22 cellular contexts compared by ENCODE assay signal in genomic region chr19:41682437-41682836, GRCh38. TPM values are rescaled to one million over a fixed set of nuclear protein-coding genes. Genes with fewer than 3 reads are reported as not detected.
A peak's percentile ranks its signal among the peaks of the same experiment; 100 is the strongest.
DNase-seq lines count a peak whose midpoint lies in the region; ATAC-seq and TF ChIP-seq lines count a peak whose summit lies in the region.
"Had no signal": no experiment of that assay in that cellular context is flagged by ENCODE, and none has a peak within 500 bp of the region (broad histone marks: within the 10 kb centered on the region; RNA-seq: fewer than 3 reads in every experiment).

No MANE protein-coding gene starts in this region.

- peak overlapping the region; percentile 49 for H3K14ac ChIP-seq in neuronal stem cell (ENCODE audit: low read length)

- TF ChIP-seq CTCF in smooth muscle cell (IDR thresholded peaks at IDR 0.05; ENCODE audit: borderline replicate concordance, insufficient read depth, poor library complexity, severe bottlenecking) (no peak), thyroid gland (IDR thresholded peaks at IDR 0.05) (no peak)

- no peaks in the 10 kb centered on the region for H3F3A ChIP-seq in smooth muscle cell (ENCODE audit: low read depth)

- no peak overlapping the region for H3K23ac ChIP-seq in neuronal stem cell (ENCODE audit: low read depth, low read length, poor library complexity)

- TF ChIP-seq POLR2A in thyroid gland (IDR thresholded peaks at IDR 0.05), result no peak

- H2BK5ac ChIP-seq in neuronal stem cell (ENCODE audit: low read length), result peak overlapping the region; percentile 44

- no peak overlapping the region for H3K4me3 ChIP-seq in neuronal stem cell (ENCODE audit: low read length in 2 of 2)
- H3K4me3 ChIP-seq in smooth muscle cell, result no peak overlapping the region
- no peak overlapping the region for H3K4me3 ChIP-seq in thyroid gland (replicated peaks in 1 of 3)
- H3K4me3 ChIP-seq: A549, GM23338 had no signal

- peak overlapping the region; percentile 31 for H2BK12ac ChIP-seq in neuronal stem cell (ENCODE audit: low read length)

- no peaks in the 10 kb centered on the region for H3K79me2 ChIP-seq in smooth muscle cell (ENCODE audit: low read depth)

- no CpG with 5 or more reads among the region's 6 CpGs for WGBS in neuronal stem cell (ENCODE audit: extremely low coverage in 2 of 2, insufficient read length in 2 of 2, insufficient replicate concordance in 1 of 2), 2 donors
- WGBS in smooth muscle cell (ENCODE audit: low lambda C conversion rate), result 48% methylated on average over 6 of the region's 6 CpGs
- WGBS in thyroid gland, 2 donors, result 52 to 59% methylated on average over 6 of the region's 6 CpGs

- H3K4ac ChIP-seq in neuronal stem cell (ENCODE audit: low read length), result no peak overlapping the region

- H3K4me1 ChIP-seq in neuronal stem cell (ENCODE audit: control insufficient read depth in 2 of 2, insufficient read depth in 1 of 2, low read depth in 1 of 2, low read length in 2 of 2) (no peaks in the 10 kb centered on the region), smooth muscle cell (ENCODE audit: low read depth) (no peaks in the 10 kb centered on the region), thyroid gland (no peaks in the 10 kb centered on the region)
- H3K4me1 ChIP-seq: A549, Caco-2 had no signal

- H4K91ac ChIP-seq in neuronal stem cell (ENCODE audit: low read depth, low read length, poor library complexity), result no peak overlapping the region

- peaks cover 0 to 43% (median 0%) of the 10 kb centered on the region in 3 experiments for H3K27me3 ChIP-seq in neuronal stem cell (ENCODE audit: control insufficient read depth in 3 of 3, insufficient read depth in 3 of 3, low read depth in 1 of 3, low read length in 3 of 3)
- H3K27me3 ChIP-seq in smooth muscle cell (ENCODE audit: low read depth), result no peaks in the 10 kb centered on the region
- H3K27me3 ChIP-seq in thyroid gland, result no peaks in the 10 kb centered on the region

- H3K4me2 ChIP-seq in neuronal stem cell (ENCODE audit: insufficient read depth, low read length, poor library complexity, severe bottlenecking), result no peak overlapping the region
- no peak overlapping the region for H3K4me2 ChIP-seq in smooth muscle cell
- H3K4me2 ChIP-seq: A549, GM23338 had no signal

- H3K9ac ChIP-seq in neuronal stem cell (ENCODE audit: low read depth, low read length, poor library complexity) (no peak overlapping the region), smooth muscle cell (ENCODE audit: low read depth) (no peak overlapping the region)

- H3K36me3 ChIP-seq in neuronal stem cell (replicated peaks in 1 of 2; ENCODE audit: control insufficient read depth in 2 of 2, insufficient read depth in 2 of 2, low read length in 2 of 2), result no peaks in the 10 kb centered on the region
- H3K36me3 ChIP-seq in smooth muscle cell (ENCODE audit: low read depth), result no peaks in the 10 kb centered on the region
- no peaks in the 10 kb centered on the region for H3K36me3 ChIP-seq in thyroid gland

- H2BK15ac ChIP-seq in neuronal stem cell (ENCODE audit: low read length), result no peak overlapping the region

- no peak overlapping the region for H2AK5ac ChIP-seq in neuronal stem cell (ENCODE audit: low read depth, low read length)

- no peaks in the 10 kb centered on the region for H3K79me1 ChIP-seq in neuronal stem cell (ENCODE audit: low read depth, low read length)

- no peak overlapping the region for H2BK120ac ChIP-seq in neuronal stem cell (ENCODE audit: low read depth, low read length)

- H2AFZ ChIP-seq in neuronal stem cell (ENCODE audit: low read length), result no peak overlapping the region
- no peak overlapping the region for H2AFZ ChIP-seq in smooth muscle cell (ENCODE audit: low read depth)
- H2AFZ ChIP-seq: GM23338 had no signal

- no peak for ATAC-seq in HG03196 (IDR thresholded peaks at IDR 0.05; ENCODE audit: unreplicated experiment)
- no peak for ATAC-seq in HG02588 (IDR thresholded peaks at IDR 0.05; ENCODE audit: unreplicated experiment)
- ATAC-seq: GM23338, HCT116 had no signal

- H3K9me3 ChIP-seq in neuronal stem cell (replicated peaks in 1 of 2; ENCODE audit: control insufficient read depth in 2 of 2, insufficient read depth in 1 of 2, low read depth in 1 of 2, low read length in 2 of 2) (peaks cover 0 to 29% of the 10 kb centered on the region in 2 donors), smooth muscle cell (replicated peaks; ENCODE audit: low read depth) (peaks cover 20% of the 10 kb centered on the region), thyroid gland (no peaks in the 10 kb centered on the region)
- H3K9me3 ChIP-seq: Caco-2 had no signal

- H4K20me1 ChIP-seq in smooth muscle cell (ENCODE audit: low read depth), result no peaks in the 10 kb centered on the region

- DNase-seq in activated CD8-positive, alpha-beta memory T cell treated with anti-CD3 and anti-CD28 coated beads, Interleukin-2, amount 50 U/mL, for 48 hours, result peak; percentile 33
- DNase-seq in activated CD8-positive, alpha-beta memory T cell treated with anti-CD3 and anti-CD28 coated beads for 24 hours, result no peak
- DNase-seq in islet precursor cell (peak; percentile 42), neuronal stem cell (ENCODE audit: low spot score) (no peak), smooth muscle cell (lab: John Stamatoyannopoulos, UW; ENCODE audit: unreplicated experiment) (no peak), thyroid gland (no peak)
- DNase-seq: AML-193; Caco-2; CD4-positive, alpha-beta T cell; DMS153; DMS79; GDM1 had no signal

- H4K8ac ChIP-seq in neuronal stem cell (ENCODE audit: low read depth, low read length), result no peak overlapping the region

- intact Hi-C loops in thyroid gland (cut with DNase I), result no loop called here

- H3K27ac ChIP-seq in neuronal stem cell (replicated peaks; ENCODE audit: low read length) (no peak overlapping the region), smooth muscle cell (ENCODE audit: low read depth) (no peak overlapping the region), thyroid gland (no peak overlapping the region)
- H3K27ac ChIP-seq: 22Rv1, A549, C4-2B had no signal

- H3K18ac ChIP-seq in neuronal stem cell (ENCODE audit: low read length), result no peak overlapping the region

RNA-seq across cellular contexts. Expression of gene CEACAM7, which starts 5.6 kb away (rescaled TPM):
- not detected for polyA plus RNA-seq in neuronal stem cell (2013, experiment 1 of 2)
- polyA plus RNA-seq in neuronal stem cell (2013, experiment 2 of 2), result 0.03 TPM
- total RNA-seq in smooth muscle cell (not detected in 2 replicates), thyroid gland (not detected)
- not detected in 2 replicates for polyA plus RNA-seq in smooth muscle cell
- total RNA-seq: Caco-2; CD4-positive, alpha-beta T cell; Daoy; HT1080 had no signal
- polyA plus RNA-seq: BJ, GM23338 had no signal

RNA-seq across cellular contexts. Expression of gene CEACAM5, which starts 26.0 kb away (rescaled TPM):
- polyA plus RNA-seq in neuronal stem cell (2013, experiment 1 of 2), result not detected
- not detected for polyA plus RNA-seq in neuronal stem cell (2013, experiment 2 of 2)
- total RNA-seq in smooth muscle cell, result not detected in 2 replicates
- polyA plus RNA-seq in smooth muscle cell, result not detected in 2 replicates
- total RNA-seq in thyroid gland, result 1 to 10 TPM in 2 of 4 donors, not detected in 2; 1.2 to 8.8 TPM
- total RNA-seq: CD4-positive, alpha-beta T cell; Daoy; GM23338; HT1080 had no signal
- polyA plus RNA-seq: BJ, GM23338 had no signal

RNA-seq across cellular contexts. Expression of gene CEACAM4, which starts 55.6 kb away (rescaled TPM):
- polyA plus RNA-seq in neuronal stem cell (2013, experiment 1 of 2), result not detected
- polyA plus RNA-seq in neuronal stem cell (2013, experiment 2 of 2), result not detected
- total RNA-seq in smooth muscle cell (not detected in 2 replicates), thyroid gland (1 to 10 TPM in 1 of 4 donors, under 1 TPM in 1, not detected in 2; 0.73 to 3.5 TPM)
- polyA plus RNA-seq in smooth muscle cell, result not detected in 2 replicates
- total RNA-seq: Caco-2, Daoy, GM23338, HT1080 had no signal
- polyA plus RNA-seq: A549, BJ, GM23338 had no signal

Comparison
In these comparisons a context has a peak if more than half of its experiments do, and no peak if none do; other contexts are left out.
1. DNase-seq: peak in activated CD8-positive, alpha-beta memory T cell treated with anti-CD3 and anti-CD28 coated beads, Interleukin-2, amount 50 U/mL, for 48 hours (single experiment) and islet precursor cell (single experiment); none in activated CD8-positive, alpha-beta memory T cell treated with anti-CD3 and anti-CD28 coated beads for 24 hours (single experiment), neuronal stem cell (single experiment), smooth muscle cell (single experiment) and thyroid gland (0 of 2).